8 cellular contexts compared by ENCODE assay signal in the genomic region with DNA sequence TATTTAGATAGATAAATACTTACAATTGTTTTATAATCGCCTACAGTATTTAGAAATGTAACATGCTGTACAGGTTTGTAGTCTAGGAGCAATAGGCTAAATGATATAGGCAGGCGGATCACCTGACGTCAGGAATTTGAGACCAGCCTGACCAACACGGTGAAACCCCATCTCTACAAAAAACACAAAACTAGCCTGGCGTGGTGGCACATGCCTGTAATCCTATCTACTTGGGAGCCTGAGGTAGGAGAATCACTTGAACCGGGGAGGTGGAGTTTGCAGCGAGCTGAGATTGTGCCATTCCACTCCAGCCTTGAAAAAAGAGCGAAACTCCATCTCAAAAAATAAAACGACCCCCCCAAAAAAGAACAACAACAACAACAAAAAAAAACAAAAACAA.
"Had no signal": no experiment of that assay in that cellular context is flagged by ENCODE, and none has a peak within 500 bp of the region (broad histone marks: within the 10 kb centered on the region; RNA-seq: fewer than 3 reads in every experiment).

No MANE protein-coding gene starts in this region.

- H3K27ac Mint-ChIP-seq: H9 had no signal

- H3K4me3 ChIP-seq: GM23248, K562 had no signal

- H3K4me3 Mint-ChIP-seq: H9 had no signal

- ATAC-seq: HepG2, K562 had no signal

- H3K9me3 Mint-ChIP-seq: H9 had no signal

- H2AFZ ChIP-seq: GM23248 had no signal

- H3K27ac ChIP-seq: GM23248, HL-60 had no signal

- DNase-seq: GM23248, H9, HCEC 1CT, IMR-90, KG1 had no signal

- H3K4me1 Mint-ChIP-seq: H9 had no signal
